In genomic region chr2:173630425-173631122, GRCh38 we compare ENCODE assay signal across 20 cellular contexts.
DNase-seq lines count a peak whose midpoint lies in the region; ATAC-seq, FAIRE-seq and TF ChIP-seq lines count a peak whose summit lies in the region.
"Had no signal": no experiment of that assay in that cellular context is flagged by ENCODE, and none has a peak within 500 bp of the region (broad histone marks: within the 10 kb centered on the region; RNA-seq: fewer than 3 reads in every experiment).

No MANE protein-coding gene starts in this region.

- H4K8ac ChIP-seq in trophoblast cell (ENCODE audit: low read depth, low read length), result no peak overlapping the region

- 56% methylated on average over 8 of the region's 8 CpGs for WGBS in A549 (ENCODE audit: missing lambda C conversion rate)
- WGBS in trophoblast cell (ENCODE audit: extremely low coverage, insufficient coverage, insufficient read length), result no CpG with 5 or more reads among the region's 8 CpGs

- CTCF ChIA-PET in A549 (lab: Yijun Ruan, JAX), result interaction anchor here (0.6 kb wide), 2 partner anchors 85 to 254 kb away, joined by 3 read pairs; no protein-coding TSS in a partner anchor
- CTCF ChIA-PET in Panc1 (lab: Charles Lee), result no interaction called here

- no peak for TF ChIP-seq RAD21 in A549 (conservative IDR thresholded peaks at IDR 0.05 in 1 of 2, IDR thresholded peaks at IDR 0.05 in 1 of 2)

- no peak overlapping the region for H3K9ac ChIP-seq in trophoblast cell (ENCODE audit: low read length)

- H2BK12ac ChIP-seq in trophoblast cell (ENCODE audit: low read length), result no peak overlapping the region

- ATAC-seq in A549, result no peak
- ATAC-seq in Panc1, result no peak
- ATAC-seq in GM21825 (IDR thresholded peaks at IDR 0.05; ENCODE audit: unreplicated experiment), result no peak
- ATAC-seq: CD8-positive, alpha-beta T cell; stimulated activated naive B cell treated with anti-CD40 and anti-IgM and Interleukin-4, amounts not matched to agents 10 μg/mL and 1 μg/mL and 100 μg/mL, for 72 hours had no signal

- intact Hi-C loops in Panc1 (cut with micrococcal nuclease; ENCODE audit: unreplicated experiment), result no loop called here

- no peak overlapping the region for H4K91ac ChIP-seq in trophoblast cell (ENCODE audit: low read depth, low read length)

- peak overlapping the region; percentile 73 for H3K4me2 ChIP-seq in A549
- no peak overlapping the region for H3K4me2 ChIP-seq in trophoblast cell (ENCODE audit: low read length)

- no peak overlapping the region for H3K14ac ChIP-seq in trophoblast cell (ENCODE audit: low read length)

- TF ChIP-seq POLR2A in A549 (IDR thresholded peaks at IDR 0.05; ENCODE audit: low read length), result no peak

- H3K36me3 ChIP-seq in Panc1 (ENCODE audit: control insufficient read depth, insufficient read depth, low read length), result no peaks in the 10 kb centered on the region
- H3K36me3 ChIP-seq in trophoblast cell (ENCODE audit: control insufficient read depth in 1 of 2, insufficient read depth in 2 of 2, low read length in 2 of 2), result no peaks in the 10 kb centered on the region

- H3K27me3 Mint-ChIP-seq in osteocyte (ENCODE audit: unreplicated experiment), result no peaks in the 10 kb centered on the region

- peaks cover 21% of the 10 kb centered on the region for H3K4me1 Mint-ChIP-seq in osteocyte (ENCODE audit: unreplicated experiment)
- H3K4me1 Mint-ChIP-seq: stimulated activated naive B cell treated with anti-CD40 and anti-IgM and Interleukin-4, amounts not matched to agents 10 μg/mL and 1 μg/mL and 100 μg/mL, for 72 hours had no signal

- H3K4me3 ChIP-seq in A549 (no peak overlapping the region; the same call in 2 of the 3 replicates), Panc1 (ENCODE audit: low read depth in 2 of 2, low read length in 2 of 2) (peak overlapping the region in 1 of 2 experiments; percentile 33; a peak in 2 of 4 replicates), fibroblast of the aortic adventitia (ENCODE audit: low read depth, low read length) (no peak overlapping the region), trophoblast cell (ENCODE audit: low read depth, low read length) (no peak overlapping the region)
- H3K4me3 ChIP-seq: coronary artery, skin epidermis had no signal

- no peak overlapping the region for H4K12ac ChIP-seq in trophoblast cell (ENCODE audit: low read depth, low read length)

- no peaks in the 10 kb centered on the region for H3K9me3 ChIP-seq in A549
- H3K9me3 ChIP-seq in Panc1 (ENCODE audit: control insufficient read depth, insufficient read depth, low read depth, low read length), result no peaks in the 10 kb centered on the region
- H3K9me3 ChIP-seq in trophoblast cell (ENCODE audit: insufficient read depth, low read depth, low read length), result peaks cover 2% of the 10 kb centered on the region

- H3K79me2 ChIP-seq in trophoblast cell (ENCODE audit: control insufficient read depth, insufficient read depth, low read length, poor library complexity), result no peaks in the 10 kb centered on the region

- no peak overlapping the region for H3K23ac ChIP-seq in trophoblast cell (ENCODE audit: low read length)

- no peaks in the 10 kb centered on the region for H3K79me1 ChIP-seq in trophoblast cell (ENCODE audit: low read length)

- H2AK5ac ChIP-seq in trophoblast cell (ENCODE audit: low read length), result no peak overlapping the region

- no peak for TF ChIP-seq EP300 in A549 (IDR thresholded peaks at IDR 0.05)

- DNase-seq in A549 (ENCODE audit: low read depth in 1 of 2, low spot score in 1 of 2) (no peak), Panc1 (ENCODE audit: low read depth, low spot score) (no peak), fibroblast of the aortic adventitia (ENCODE audit: low read depth) (peak; percentile 4), osteocyte (ENCODE audit: extremely low spot score, unreplicated experiment) (no peak), trophoblast cell (no peak), SKM-1 treated with dmso at 0.1 percent for 144 hours (lab: John Stamatoyannopoulos, UW; ENCODE audit: unreplicated experiment) (no peak), cerebellar nuclear complex (lab: John Stamatoyannopoulos, UW) (no peak)
- DNase-seq: amniotic stem cell; CD8-positive, alpha-beta T cell; DND-41; NCI-H1105 treated with DMSO at 0.1 percent for 48 hours; nucleus accumbens; stimulated activated naive B cell treated with anti-CD40 and anti-IgM and Interleukin-4, amounts not matched to agents 10 μg/mL and 1 μg/mL and 100 μg/mL, for 72 hours; T-helper 2 cell had no signal

- BruUV-seq in Panc1 (replicated peaks; lab: Mats Ljungman, UMichigan), result no TSS peak

- H2BK120ac ChIP-seq in trophoblast cell (ENCODE audit: insufficient read depth, low read length, poor library complexity), result no peak overlapping the region

- H2BK5ac ChIP-seq in trophoblast cell (ENCODE audit: low read depth, low read length, poor library complexity), result no peak overlapping the region

- peaks cover 13% of the 10 kb centered on the region; the same call in 2 of the 3 replicates for H3K4me1 ChIP-seq in A549
- H3K4me1 ChIP-seq in Panc1 (ENCODE audit: control insufficient read depth, insufficient read depth, low read length), result no peaks in the 10 kb centered on the region; the same call in 1 of the 2 replicates
- H3K4me1 ChIP-seq in trophoblast cell (ENCODE audit: control insufficient read depth in 1 of 2, insufficient read depth in 2 of 2, low read length in 2 of 2), result no peaks in the 10 kb centered on the region

- H3K4ac ChIP-seq in trophoblast cell (ENCODE audit: low read depth, low read length), result no peak overlapping the region

- peak overlapping the region; percentile 90 for H3K27ac Mint-ChIP-seq in osteocyte (ENCODE audit: unreplicated experiment)
- H3K27ac Mint-ChIP-seq: CD8-positive, alpha-beta T cell; stimulated activated naive B cell treated with anti-CD40 and anti-IgM and Interleukin-4, amounts not matched to agents 10 μg/mL and 1 μg/mL and 100 μg/mL, for 72 hours had no signal

- no peaks in the 10 kb centered on the region for H3K27me3 ChIP-seq in Panc1 (ENCODE audit: control insufficient read depth, insufficient read depth, low read length)
- no peaks in the 10 kb centered on the region for H3K27me3 ChIP-seq in trophoblast cell (ENCODE audit: insufficient read depth, low read length)

- H2AFZ ChIP-seq in trophoblast cell (ENCODE audit: insufficient read depth, low read length, poor library complexity), result no peak overlapping the region

- POLR2A ChIA-PET in A549 (lab: Yijun Ruan, JAX), result no interaction called here
- POLR2A ChIA-PET in Panc1 (lab: Charles Lee), result no interaction called here

- H3K18ac ChIP-seq in trophoblast cell (ENCODE audit: low read length), result no peak overlapping the region

- peak overlapping the region; percentile 60 for H3K4me3 Mint-ChIP-seq in osteocyte (ENCODE audit: unreplicated experiment)
- H3K4me3 Mint-ChIP-seq: CD8-positive, alpha-beta T cell; stimulated activated naive B cell treated with anti-CD40 and anti-IgM and Interleukin-4, amounts not matched to agents 10 μg/mL and 1 μg/mL and 100 μg/mL, for 72 hours had no signal

- in situ Hi-C loops in Panc1 (cut with HindIII; ENCODE audit: low pct_unique_long_range_greater_than_20kb, low sequenced_read_pairs), result no loop called here

- H3K27ac ChIP-seq in A549, result peak overlapping the region; percentile 51 to 78
- H3K27ac ChIP-seq in Panc1 (ENCODE audit: low read length), result peak overlapping the region; percentile 58
- H3K27ac ChIP-seq in trophoblast cell (ENCODE audit: low read depth, low read length), result no peak overlapping the region
- H3K27ac ChIP-seq: coronary artery, epithelial cell of prostate had no signal

- H3K36me3 Mint-ChIP-seq in osteocyte (ENCODE audit: unreplicated experiment), result peaks cover 2% of the 10 kb centered on the region
- H3K36me3 Mint-ChIP-seq: CD8-positive, alpha-beta T cell; stimulated activated naive B cell treated with anti-CD40 and anti-IgM and Interleukin-4, amounts not matched to agents 10 μg/mL and 1 μg/mL and 100 μg/mL, for 72 hours had no signal

- FAIRE-seq in A549 (lab: Jason Lieb, UNC), result no peak
- FAIRE-seq: islet of Langerhans, urothelium cell line had no signal

- TF ChIP-seq CTCF in A549 (IDR thresholded peaks at IDR 0.05) (no peak), Panc1 (IDR thresholded peaks at IDR 0.05) (no peak), fibroblast of the aortic adventitia (IDR thresholded peaks at IDR 0.05; ENCODE audit: insufficient read depth, low read length) (no peak), osteocyte (IDR thresholded peaks at IDR 0.05) (no peak)

- peaks cover 12% of the 10 kb centered on the region for H3K9me3 Mint-ChIP-seq in osteocyte (ENCODE audit: unreplicated experiment)
- H3K9me3 Mint-ChIP-seq: CD8-positive, alpha-beta T cell had no signal

TF ChIP-seq in A549, 52 proteins besides CTCF, POLR2A, EP300 and RAD21:
- no peak for TF ChIP-seq HDAC2 (IDR thresholded peaks at IDR 0.05)
- TF ChIP-seq BCL3 (IDR thresholded peaks at IDR 0.05), result no peak
- peak; percentile 49 to 64; a peak in 2 of 4 replicates for TF ChIP-seq CEBPB (IDR thresholded peaks at IDR 0.05)
